In the genomic region with DNA sequence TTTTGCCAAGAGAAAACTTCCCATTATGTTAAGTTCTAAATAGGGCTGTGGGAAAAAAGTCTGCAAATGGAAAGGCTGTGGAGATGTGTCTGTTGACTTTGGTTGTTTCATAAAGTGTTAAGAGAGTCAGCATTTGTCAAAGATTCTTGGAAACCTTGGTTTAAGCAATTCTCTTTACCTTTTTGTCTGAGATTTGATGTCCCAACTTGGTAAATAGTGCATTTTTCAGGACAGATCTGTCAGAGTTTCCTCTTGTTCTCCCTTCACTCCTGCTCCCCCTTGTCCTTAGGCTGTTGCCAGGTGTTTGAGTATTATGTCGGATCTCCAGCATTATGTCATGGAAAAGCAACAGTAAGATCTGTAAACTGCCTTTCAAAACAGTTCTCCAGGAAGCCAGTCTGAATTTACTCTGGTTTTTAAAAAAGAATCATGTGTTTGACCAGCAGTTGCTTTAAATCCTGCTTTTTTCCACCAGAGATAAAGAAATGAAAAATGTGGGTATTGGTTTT, we compare ENCODE assay signal across 24 cellular contexts.
DNase-seq lines count a peak whose midpoint lies in the region; ATAC-seq, FAIRE-seq and TF ChIP-seq lines count a peak whose summit lies in the region.
"Had no signal": no experiment of that assay in that cellular context is flagged by ENCODE, and none has a peak within 500 bp of the region (broad histone marks: within the 10 kb centered on the region; RNA-seq: fewer than 3 reads in every experiment).

No MANE protein-coding gene starts in this region.

- H3K4me1 ChIP-seq in RWPE2 (ENCODE audit: insufficient read depth, poor library complexity, severe bottlenecking) (peaks cover 27% of the 10 kb centered on the region), muscle layer of duodenum (ENCODE audit: control insufficient read depth in 1 of 2, insufficient read depth in 2 of 2, low read length in 2 of 2) (peaks cover 0 to 27% of the 10 kb centered on the region in 2 donors)

- H3K4me3 ChIP-seq in RWPE2 (ENCODE audit: severe bottlenecking) (no peak overlapping the region), muscle layer of duodenum (ENCODE audit: low read depth in 1 of 2, low read length in 2 of 2) (no peak overlapping the region)
- H3K4me3 ChIP-seq: body of pancreas, SJCRH30, skin epidermis, stomach, tibial nerve had no signal

- DNase-seq in DMS153 (lab: John Stamatoyannopoulos, UW) (peak; percentile 79), NCI-H146 (lab: John Stamatoyannopoulos, UW) (peak; percentile 25), RWPE2 (ENCODE audit: low spot score) (no peak), GM19239 (ENCODE audit: insufficient read length, low spot score) (no peak), caudate nucleus (lab: John Stamatoyannopoulos, UW) (no peak)
- DNase-seq: activated CD4-positive, alpha-beta T cell treated with anti-CD3 and anti-CD28 coated beads, Interleukin-2, amount 10 ng/mL, durations not matched to agents 7 days and 5 days; activated gamma-delta T cell treated with Interleukin-2 at 50 U/mL for 16 hours; activated T-cell treated with anti-CD3 and anti-CD28 coated beads, Interleukin-2, amount 50 U/mL, for 24 hours; body of pancreas; C1 segment of cervical spinal cord; COR-L47; glutamatergic neuron; HCEC 1CT; NCI-H187; NCI-H446 treated with DMSO at 0.1 percent for 48 hours; SJCRH30; stomach; T1000 had no signal

- no peak for TF ChIP-seq CTCF in RWPE2 (IDR thresholded peaks at IDR 0.05; ENCODE audit: poor library complexity, severe bottlenecking)

- peak overlapping the region; percentile 82 for H3K27ac ChIP-seq in RWPE2 (ENCODE audit: poor library complexity, severe bottlenecking)
- peak overlapping the region; percentile 81 for H3K27ac ChIP-seq in muscle layer of duodenum (ENCODE audit: low read length)
- H3K27ac ChIP-seq in caudate nucleus (ENCODE audit: low read depth, low read length): no peak overlapping the region
- H3K27ac ChIP-seq: body of pancreas, SJCRH30 had no signal

- H3K27me3 ChIP-seq in RWPE2 (ENCODE audit: insufficient read depth, poor library complexity, severe bottlenecking) (no peaks in the 10 kb centered on the region), muscle layer of duodenum (ENCODE audit: low read depth, low read length) (no peaks in the 10 kb centered on the region)
- H3K27me3 ChIP-seq: body of pancreas, SJCRH30, stomach, tibial nerve had no signal

- no peak for ATAC-seq in RWPE2 (ENCODE audit: low read depth)
- no peak for ATAC-seq in HG03378 (IDR thresholded peaks at IDR 0.05; ENCODE audit: unreplicated experiment)
- ATAC-seq: body of pancreas; natural killer cell treated with Interleukin-12 subunit alpha and Interleukin-12 subunit beta and Interleukin-15 and Interleukin-18, amount 100 ng/mL, for 72 hours had no signal

- no peak for FAIRE-seq in GM19239 (lab: Jason Lieb, UNC)
- FAIRE-seq: RCC 7860 had no signal

- H3K36me3 ChIP-seq in RWPE2 (ENCODE audit: low read depth): no peaks in the 10 kb centered on the region
- peaks cover 0 to 4% of the 10 kb centered on the region in 2 donors for H3K36me3 ChIP-seq in muscle layer of duodenum (ENCODE audit: control insufficient read depth in 1 of 2, insufficient read depth in 2 of 2, low read length in 2 of 2)
- H3K36me3 ChIP-seq: SJCRH30, stomach, tibial nerve had no signal

- H3K9me3 ChIP-seq in RWPE2 (ENCODE audit: severe bottlenecking) (no peaks in the 10 kb centered on the region), muscle layer of duodenum (ENCODE audit: control insufficient read depth in 1 of 2, low read length in 2 of 2) (no peaks in the 10 kb centered on the region)
- H3K9me3 ChIP-seq: body of pancreas, SJCRH30, stomach, tibial nerve had no signal

Comparison
In these comparisons a context has a peak if more than half of its experiments do, and no peak if none do; other contexts are left out.
1. DNase-seq: peak in DMS153 (single experiment) and NCI-H146 (single experiment); none in RWPE2 (single experiment), GM19239 (single experiment) and caudate nucleus (0 of 61).